ENCODE assay signal across 1 cellular context in the genomic region with DNA sequence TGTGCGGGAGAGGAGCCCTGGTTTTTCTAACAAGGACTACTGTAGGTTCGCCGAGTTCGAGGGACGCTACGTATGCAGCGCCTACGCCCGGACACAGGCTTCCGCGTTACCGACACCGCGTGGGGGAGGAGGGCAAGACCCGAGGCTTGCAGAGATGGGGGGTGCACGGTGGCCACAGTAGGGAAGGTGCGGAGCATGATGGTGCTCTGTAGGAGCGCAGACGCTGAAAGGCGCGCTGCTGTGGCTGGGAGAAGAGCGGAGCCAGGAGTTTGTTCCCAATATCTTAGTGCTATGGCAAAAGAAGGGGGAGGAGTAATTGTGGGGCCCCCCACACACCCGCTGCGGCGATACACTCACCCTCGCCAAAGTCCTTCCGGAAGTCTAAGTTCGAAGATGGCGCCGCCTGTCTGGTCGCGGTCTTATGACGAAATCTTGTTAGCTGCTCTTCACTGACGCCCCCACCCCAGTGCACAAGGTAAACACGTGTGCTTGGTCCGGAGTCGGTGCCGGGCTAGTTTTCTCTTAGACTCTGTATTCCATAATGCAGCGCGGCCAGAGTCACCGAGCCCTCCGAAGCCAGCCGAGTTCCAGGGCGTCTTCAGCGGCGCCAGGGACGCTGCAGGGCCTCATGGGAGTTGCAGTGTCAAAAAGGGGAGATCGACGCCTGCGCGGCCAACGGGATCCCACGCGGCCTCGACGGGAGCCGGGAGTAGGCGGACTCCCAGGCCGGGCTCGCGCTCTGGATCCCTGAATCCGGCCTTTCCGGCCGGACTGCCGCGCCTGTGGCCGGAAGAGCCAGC.
TF ChIP-seq lines count a peak whose summit lies in the region.

GTF3C2 (minus strand) TSS at position 383 of the 800 bp plus-strand sequence. CDS start 13,210 bp downstream, outside the sequence.

TF ChIP-seq in HepG2, 621 proteins besides CTCF, POLR2A, EP300 and RAD21 (continued from another document and continues in another):
- TF ChIP-seq JUND (CRISPR knock-in tag; IDR thresholded peaks at IDR 0.05), result 0 out of 2 replicates have a peak, but pooled peaks have one; percentile 6
- peak; percentile 54; the same call in 1 of the 2 replicates for TF ChIP-seq ERF (CRISPR knock-in tag; IDR thresholded peaks at IDR 0.05)
- TF ChIP-seq ZFP36L2 (CRISPR knock-in tag; IDR thresholded peaks at IDR 0.05), result peak; percentile 86; the same call in 1 of the 2 replicates
- TF ChIP-seq, protein P1, sequence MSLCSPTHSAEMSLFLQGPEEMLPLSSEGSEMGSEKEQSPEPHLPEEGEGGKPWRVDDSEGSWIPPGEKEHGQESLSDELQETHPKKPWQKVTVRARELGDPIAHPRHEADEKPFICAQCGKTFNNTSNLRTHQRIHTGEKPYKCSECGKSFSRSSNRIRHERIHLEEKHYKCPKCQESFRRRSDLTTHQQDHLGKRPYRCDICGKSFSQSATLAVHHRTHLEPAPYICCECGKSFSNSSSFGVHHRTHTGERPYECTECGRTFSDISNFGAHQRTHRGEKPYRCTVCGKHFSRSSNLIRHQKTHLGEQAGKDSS (CRISPR knock-in tag; IDR thresholded peaks at IDR 0.05; ENCODE audit: borderline replicate concordance, low read depth), result peak; percentile 86
- peak; percentile 64 for TF ChIP-seq KMT2A (CRISPR knock-in tag; IDR thresholded peaks at IDR 0.05)
- TF ChIP-seq ZFX (CRISPR knock-in tag; IDR thresholded peaks at IDR 0.05; ENCODE audit: low read depth), result peak; percentile 94
- TF ChIP-seq ZNF446 (CRISPR knock-in tag; IDR thresholded peaks at IDR 0.05), result peak; percentile 62; the same call in 1 of the 2 replicates
- peak; percentile 97 for TF ChIP-seq KDM5A (IDR thresholded peaks at IDR 0.05; ENCODE audit: borderline replicate concordance, low read length)
- TF ChIP-seq GATAD1 (CRISPR knock-in tag; IDR thresholded peaks at IDR 0.05), result peak; percentile 96
- peak; percentile 89; the same call in 1 of the 2 replicates for TF ChIP-seq NKX3-1 (CRISPR knock-in tag; IDR thresholded peaks at IDR 0.05)
- peak; percentile 74; the same call in 1 of the 2 replicates for TF ChIP-seq BRF2 (CRISPR knock-in tag; IDR thresholded peaks at IDR 0.05)
- peak; percentile 85 for TF ChIP-seq YEATS4 (CRISPR knock-in tag; IDR thresholded peaks at IDR 0.05; ENCODE audit: borderline replicate concordance)
- peak; percentile 69 for TF ChIP-seq ZMAT3 (CRISPR knock-in tag; conservative IDR thresholded peaks at IDR 0.05)
- TF ChIP-seq ZNF672 (CRISPR knock-in tag; IDR thresholded peaks at IDR 0.05), result no peak
- TF ChIP-seq SNAPC4 (CRISPR knock-in tag; IDR thresholded peaks at IDR 0.05), result peak; percentile 87; the same call in 1 of the 2 replicates
- TF ChIP-seq, protein P2, sequence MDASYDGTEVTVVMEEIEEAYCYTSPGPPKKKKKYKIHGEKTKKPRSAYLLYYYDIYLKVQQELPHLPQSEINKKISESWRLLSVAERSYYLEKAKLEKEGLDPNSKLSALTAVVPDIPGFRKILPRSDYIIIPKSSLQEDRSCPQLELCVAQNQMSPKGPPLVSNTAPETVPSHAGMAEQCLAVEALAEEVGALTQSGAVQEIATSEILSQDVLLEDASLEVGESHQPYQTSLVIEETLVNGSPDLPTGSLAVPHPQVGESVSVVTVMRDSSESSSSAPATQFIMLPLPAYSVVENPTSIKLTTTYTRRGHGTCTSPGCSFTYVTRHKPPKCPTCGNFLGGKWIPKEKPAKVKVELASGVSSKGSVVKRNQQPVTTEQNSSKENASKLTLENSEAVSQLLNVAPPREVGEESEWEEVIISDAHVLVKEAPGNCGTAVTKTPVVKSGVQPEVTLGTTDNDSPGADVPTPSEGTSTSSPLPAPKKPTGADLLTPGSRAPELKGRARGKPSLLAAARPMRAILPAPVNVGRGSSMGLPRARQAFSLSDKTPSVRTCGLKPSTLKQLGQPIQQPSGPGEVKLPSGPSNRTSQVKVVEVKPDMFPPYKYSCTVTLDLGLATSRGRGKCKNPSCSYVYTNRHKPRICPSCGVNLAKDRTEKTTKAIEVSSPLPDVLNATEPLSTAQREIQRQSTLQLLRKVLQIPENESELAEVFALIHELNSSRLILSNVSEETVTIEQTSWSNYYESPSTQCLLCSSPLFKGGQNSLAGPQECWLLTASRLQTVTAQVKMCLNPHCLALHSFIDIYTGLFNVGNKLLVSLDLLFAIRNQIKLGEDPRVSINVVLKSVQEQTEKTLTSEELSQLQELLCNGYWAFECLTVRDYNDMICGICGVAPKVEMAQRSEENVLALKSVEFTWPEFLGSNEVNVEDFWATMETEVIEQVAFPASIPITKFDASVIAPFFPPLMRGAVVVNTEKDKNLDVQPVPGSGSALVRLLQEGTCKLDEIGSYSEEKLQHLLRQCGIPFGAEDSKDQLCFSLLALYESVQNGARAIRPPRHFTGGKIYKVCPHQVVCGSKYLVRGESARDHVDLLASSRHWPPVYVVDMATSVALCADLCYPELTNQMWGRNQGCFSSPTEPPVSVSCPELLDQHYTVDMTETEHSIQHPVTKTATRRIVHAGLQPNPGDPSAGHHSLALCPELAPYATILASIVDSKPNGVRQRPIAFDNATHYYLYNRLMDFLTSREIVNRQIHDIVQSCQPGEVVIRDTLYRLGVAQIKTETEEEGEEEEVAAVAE (CRISPR knock-in tag; IDR thresholded peaks at IDR 0.05; ENCODE audit: borderline replicate concordance), result peak; percentile 85; the same call in 1 of the 2 replicates
- no peak for TF ChIP-seq ZNF10 (CRISPR knock-in tag; IDR thresholded peaks at IDR 0.05; ENCODE audit: borderline replicate concordance, low read depth)
- TF ChIP-seq ZNF639 (CRISPR knock-in tag; conservative IDR thresholded peaks at IDR 0.05), result peak; percentile 92
- TF ChIP-seq SP1 (IDR thresholded peaks at IDR 0.05), result no peak
- TF ChIP-seq SP1 (CRISPR knock-in tag; IDR thresholded peaks at IDR 0.05), result peak; percentile 70
- TF ChIP-seq E2F1 (CRISPR knock-in tag; IDR thresholded peaks at IDR 0.05), result peak; percentile 63
- peak; percentile 93; the same call in 1 of the 2 replicates for TF ChIP-seq ZSCAN9 (CRISPR knock-in tag; IDR thresholded peaks at IDR 0.05; ENCODE audit: borderline replicate concordance)
- TF ChIP-seq TARDBP (CRISPR knock-in tag; IDR thresholded peaks at IDR 0.05), result peak; percentile 75; the same call in 1 of the 2 replicates
- no peak; the same call in 1 of the 2 replicates for TF ChIP-seq ZNF138 (CRISPR knock-in tag; IDR thresholded peaks at IDR 0.05; ENCODE audit: low read depth)
- peak; percentile 38; the same call in 1 of the 2 replicates for TF ChIP-seq HHEX (CRISPR knock-in tag; IDR thresholded peaks at IDR 0.05)
- TF ChIP-seq ZNF776 (CRISPR knock-in tag; IDR thresholded peaks at IDR 0.05), result peak; percentile 40
- peak; percentile 40; the same call in 1 of the 2 replicates for TF ChIP-seq MEIS2 (CRISPR knock-in tag; IDR thresholded peaks at IDR 0.05)
- TF ChIP-seq, protein P3, sequence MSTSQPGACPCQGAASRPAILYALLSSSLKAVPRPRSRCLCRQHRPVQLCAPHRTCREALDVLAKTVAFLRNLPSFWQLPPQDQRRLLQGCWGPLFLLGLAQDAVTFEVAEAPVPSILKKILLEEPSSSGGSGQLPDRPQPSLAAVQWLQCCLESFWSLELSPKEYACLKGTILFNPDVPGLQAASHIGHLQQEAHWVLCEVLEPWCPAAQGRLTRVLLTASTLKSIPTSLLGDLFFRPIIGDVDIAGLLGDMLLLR (CRISPR knock-in tag; IDR thresholded peaks at IDR 0.05), result peak; percentile 83; the same call in 1 of the 2 replicates
- no peak; the same call in 1 of the 2 replicates for TF ChIP-seq ZBTB38 (CRISPR knock-in tag; IDR thresholded peaks at IDR 0.05)
- TF ChIP-seq ZNF891 (CRISPR knock-in tag; IDR thresholded peaks at IDR 0.05), result peak; percentile 41
- TF ChIP-seq TOE1 (CRISPR knock-in tag; IDR thresholded peaks at IDR 0.05), result no peak
- TF ChIP-seq, protein P4, sequence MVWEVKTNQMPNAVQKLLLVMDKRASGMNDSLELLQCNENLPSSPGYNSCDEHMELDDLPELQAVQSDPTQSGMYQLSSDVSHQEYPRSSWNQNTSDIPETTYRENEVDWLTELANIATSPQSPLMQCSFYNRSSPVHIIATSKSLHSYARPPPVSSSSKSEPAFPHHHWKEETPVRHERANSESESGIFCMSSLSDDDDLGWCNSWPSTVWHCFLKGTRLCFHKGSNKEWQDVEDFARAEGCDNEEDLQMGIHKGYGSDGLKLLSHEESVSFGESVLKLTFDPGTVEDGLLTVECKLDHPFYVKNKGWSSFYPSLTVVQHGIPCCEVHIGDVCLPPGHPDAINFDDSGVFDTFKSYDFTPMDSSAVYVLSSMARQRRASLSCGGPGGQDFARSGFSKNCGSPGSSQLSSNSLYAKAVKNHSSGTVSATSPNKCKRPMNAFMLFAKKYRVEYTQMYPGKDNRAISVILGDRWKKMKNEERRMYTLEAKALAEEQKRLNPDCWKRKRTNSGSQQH (CRISPR knock-in tag; IDR thresholded peaks at IDR 0.05; ENCODE audit: low read depth), result peak; percentile 88
- peak; percentile 40; the same call in 1 of the 2 replicates for TF ChIP-seq HDAC2 (CRISPR knock-in tag; IDR thresholded peaks at IDR 0.05)
- TF ChIP-seq ZNF431 (CRISPR knock-in tag; IDR thresholded peaks at IDR 0.05; ENCODE audit: borderline replicate concordance, low read depth), result peak; percentile 85
- TF ChIP-seq ZNF790 (CRISPR knock-in tag; IDR thresholded peaks at IDR 0.05; ENCODE audit: borderline replicate concordance), result peak; percentile 90
- peak; percentile 99 for TF ChIP-seq FOXK1 (CRISPR knock-in tag; IDR thresholded peaks at IDR 0.05; ENCODE audit: borderline replicate concordance, low read depth)
- peak; percentile 67 for TF ChIP-seq SP2 (CRISPR knock-in tag; IDR thresholded peaks at IDR 0.05)
- peak; percentile 29; the same call in 1 of the 2 replicates for TF ChIP-seq ZBTB1 (CRISPR knock-in tag; IDR thresholded peaks at IDR 0.05; ENCODE audit: borderline replicate concordance)
- 0 out of 2 replicates have a peak, but pooled peaks have one; percentile 47 for TF ChIP-seq MTF1 (CRISPR knock-in tag; IDR thresholded peaks at IDR 0.05)
- peak; percentile 14 for TF ChIP-seq TBL1XR1 (IDR thresholded peaks at IDR 0.05; ENCODE audit: borderline replicate concordance, low read length, partially characterized antibody)
- TF ChIP-seq SRF (IDR thresholded peaks at IDR 0.05; ENCODE audit: low read depth, low read length), result no peak; the same call in none of the 2 replicates
- TF ChIP-seq SNAPC2 (CRISPR knock-in tag; IDR thresholded peaks at IDR 0.05), result peak; percentile 93
- TF ChIP-seq SALL1 (CRISPR knock-in tag; IDR thresholded peaks at IDR 0.05), result peak; percentile 83
